ENCODE assay signal across 8 cellular contexts in genomic region chr19:2015611-2015950, GRCh38. TPM values are rescaled to one million over a fixed set of nuclear protein-coding genes. Genes with fewer than 3 reads are reported as not detected.
DNase-seq lines count a peak whose midpoint lies in the region; ATAC-seq and TF ChIP-seq lines count a peak whose summit lies in the region.

BTBD2 (minus strand) TSS chr19:2015714; CDS start chr19:2015703, 11 bp downstream.

- H3K27ac Mint-ChIP-seq in naive thymus-derived CD8-positive, alpha-beta T cell: peak within 1 kb of the TSS in 9 of 10 donors; percentile 9 to 85 (median 63)

- H3K79me2 ChIP-seq in fibroblast of lung (ENCODE audit: control insufficient read depth, insufficient read depth, low read length): peaks cover 22% of the 10 kb centered on the region

- POLR2A ChIA-PET in naive thymus-derived CD8-positive, alpha-beta T cell (lab: Charles Lee): interaction anchor here (1.0 to 2.3 kb wide), 2 partner anchors 32 to 36 kb away, joined by 3 to 6 read pairs; no protein-coding TSS in a partner anchor

- H3K4me2 ChIP-seq in fibroblast of lung (ENCODE audit: extremely low read depth, insufficient read depth, low read length): peak within 1 kb of the TSS; percentile 51

- H3K4me1 ChIP-seq in fibroblast of lung (ENCODE audit: control insufficient read depth, extremely low read depth, insufficient read depth, low read length): no peaks in the 10 kb centered on the region

- H3K9ac ChIP-seq in fibroblast of lung (ENCODE audit: insufficient read depth, low read length): peak within 1 kb of the TSS; percentile 55

- peaks cover 2% of the 10 kb centered on the region for H3K36me3 ChIP-seq in fibroblast of lung (ENCODE audit: control insufficient read depth, insufficient read depth, low read length)

- no peaks in the 10 kb centered on the region for H3K9me3 ChIP-seq in fibroblast of lung (ENCODE audit: control insufficient read depth, insufficient read depth, low read depth, low read length)

- peak in 1 of 2 donors; percentile 18 for ATAC-seq in naive thymus-derived CD8-positive, alpha-beta T cell

- peak within 1 kb of the TSS; percentile 62 to 87 (median 69) for H3K4me3 Mint-ChIP-seq in naive thymus-derived CD8-positive, alpha-beta T cell

- peaks cover 11 to 41% (median 29%) of the 10 kb centered on the region in 4 donors for H3K4me1 Mint-ChIP-seq in naive thymus-derived CD8-positive, alpha-beta T cell

- peak within 1 kb of the TSS; percentile 59 to 68 (median 62) for H3K4me3 ChIP-seq in fibroblast of lung (replicated peaks in 1 of 4; ENCODE audit: control extremely low read depth in 1 of 4, insufficient read depth in 1 of 4, low read depth in 3 of 4, low read length in 4 of 4)

- no peaks in the 10 kb centered on the region for H4K20me1 ChIP-seq in fibroblast of lung (ENCODE audit: control insufficient read depth, extremely low read depth, insufficient read depth, low read length)

- DNase-seq in NCI-H2081 (lab: John Stamatoyannopoulos, UW): peak; percentile 47 to 71
- no peak for DNase-seq in NCI-H2081 treated with DMSO at 0.1 percent for 48 hours (lab: John Stamatoyannopoulos, UW)
- peak; percentile 25 for DNase-seq in NCI-H510A (lab: John Stamatoyannopoulos, UW)
- peak; percentile 55 to 56 for DNase-seq in activated T-cell treated with anti-CD3 and anti-CD28 coated beads, Interleukin-2, amount 50 U/mL, for 48 hours
- peak; percentile 84 to 94 for DNase-seq in fibroblast of lung (ENCODE audit: low read depth in 2 of 2)
- peak in 5 of 10 donors; percentile 21 to 51 (median 33) for DNase-seq in naive thymus-derived CD8-positive, alpha-beta T cell
- DNase-seq in substantia nigra (lab: John Stamatoyannopoulos, UW): peak in 39 of 49 donors; percentile 5 to 77 (median 44)
- DNase-seq in GM20000 (ENCODE audit: low spot score): no peak

- no peak within 1 kb of the TSS for H2AFZ ChIP-seq in fibroblast of lung (ENCODE audit: low read length)

- H3K36me3 Mint-ChIP-seq in naive thymus-derived CD8-positive, alpha-beta T cell: peaks cover 0 to 13% (median 6%) of the 10 kb centered on the region in 3 donors

- no peak for TF ChIP-seq CTCF in fibroblast of lung (conservative IDR thresholded peaks at IDR 0.05 in 1 of 2, IDR thresholded peaks at IDR 0.05 in 1 of 2; ENCODE audit: low read depth in 1 of 2, low read length in 2 of 2)
- no peak for TF ChIP-seq CTCF in GM20000 (IDR thresholded peaks at IDR 0.05; ENCODE audit: extremely low read depth, missing control alignments)

- no peaks in the 10 kb centered on the region for H3K27me3 ChIP-seq in fibroblast of lung (ENCODE audit: control insufficient read depth, insufficient read depth, low read length)

- no peaks in the 10 kb centered on the region for H3K9me3 Mint-ChIP-seq in naive thymus-derived CD8-positive, alpha-beta T cell

- no peaks in the 10 kb centered on the region for H3K27me3 Mint-ChIP-seq in naive thymus-derived CD8-positive, alpha-beta T cell

- H3K27ac ChIP-seq in fibroblast of lung (ENCODE audit: insufficient read depth, low read length): peak within 1 kb of the TSS; percentile 32
- H3K27ac ChIP-seq in substantia nigra (ENCODE audit: low read depth, low read length, poor library complexity, severe bottlenecking): peak within 1 kb of the TSS; percentile 88

RNA-seq across cellular contexts. Expression of gene BTBD2, which starts in this region (rescaled TPM):
- total RNA-seq in fibroblast of lung: 54.7 and 70.2 TPM in 2 replicates
- 14.0 and 19.1 TPM in 2 replicates for polyA plus RNA-seq in fibroblast of lung
- 63.7 and 82.3 TPM in 2 replicates for polyA plus RNA-seq in fibroblast of lung (2012)
- polyA minus RNA-seq in fibroblast of lung (ENCODE audit: low replicate concordance): 105 and 111 TPM in 2 replicates
- total RNA-seq in naive thymus-derived CD8-positive, alpha-beta T cell: 10 to 100 TPM; 58.0 to 64.1 TPM
- 1 to 10 TPM; 3.2 to 7.3 (median 4.8) TPM for polyA plus RNA-seq in naive thymus-derived CD8-positive, alpha-beta T cell

Comparison
In these comparisons a context has a peak if more than half of its experiments do, and no peak if none do; other contexts are left out.
1. DNase-seq: peak in NCI-H2081 (2 of 2), NCI-H510A (single experiment), activated T-cell treated with anti-CD3 and anti-CD28 coated beads, Interleukin-2, amount 50 U/mL, for 48 hours (2 of 2), fibroblast of lung (2 of 2) and substantia nigra (39 of 49); none in NCI-H2081 treated with DMSO at 0.1 percent for 48 hours (single experiment) and GM20000 (single experiment).